15 cellular contexts compared by ENCODE assay signal in the genomic region with DNA sequence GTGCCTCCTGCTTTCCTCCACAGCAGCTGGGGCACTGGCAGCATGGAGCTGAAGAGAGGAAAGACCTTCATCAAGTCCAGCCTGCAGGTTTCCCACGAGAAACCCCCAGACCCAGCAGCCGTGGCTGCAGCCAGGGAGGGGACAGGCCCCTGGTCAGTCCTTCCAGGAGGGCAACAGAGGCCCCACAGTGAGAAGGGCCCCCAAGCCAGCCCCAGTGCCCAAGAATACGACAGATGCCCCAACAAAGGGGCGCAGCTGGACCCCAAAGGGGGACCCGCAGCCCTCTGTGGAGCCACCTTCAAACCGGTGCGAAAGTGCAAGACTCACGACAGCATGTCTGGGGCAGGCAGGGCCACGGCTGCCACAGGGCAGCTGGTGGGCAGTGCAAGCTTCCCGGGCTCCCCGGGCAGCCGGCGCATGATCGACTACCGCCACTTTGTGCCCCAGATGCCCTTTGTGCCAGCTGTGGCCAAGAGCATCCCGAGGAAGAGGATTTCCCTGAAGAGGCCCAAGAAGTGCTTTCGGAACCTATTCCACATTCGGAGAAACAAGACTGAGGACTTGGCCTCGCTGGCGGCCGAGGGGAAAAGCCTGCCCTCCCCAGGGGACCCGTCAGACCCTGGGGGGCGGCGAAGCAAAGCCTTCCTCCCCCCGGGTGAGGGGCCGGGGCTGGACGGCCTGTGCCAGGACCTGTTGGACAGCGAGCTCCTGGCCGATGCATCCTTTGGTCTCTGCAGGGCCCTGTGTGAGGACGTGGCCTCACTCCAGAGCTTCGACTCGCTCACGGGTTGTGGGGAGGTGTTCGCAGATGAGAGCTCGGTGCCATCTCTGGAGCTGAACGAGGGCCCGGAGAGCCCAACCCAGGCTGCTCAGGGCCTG. TPM values are rescaled to one million over a fixed set of nuclear protein-coding genes. Genes with fewer than 3 reads are reported as not detected.
DNase-seq lines count a peak whose midpoint lies in the region; ATAC-seq, FAIRE-seq and TF ChIP-seq lines count a peak whose summit lies in the region.
"Had no signal": no experiment of that assay in that cellular context is flagged by ENCODE, and none has a peak within 500 bp of the region (broad histone marks: within the 10 kb centered on the region; RNA-seq: fewer than 3 reads in every experiment).

No MANE protein-coding gene starts in this region.

- CTCF ChIA-PET in HepG2 (lab: Yijun Ruan, JAX; ENCODE audit: low intra/inter-chr PET ratio, low total read pairs) = no interaction called here

- DNase-seq in HepG2 (ENCODE audit: low spot score) (no peak), right lobe of liver (no peak), esophagus muscularis mucosa (ENCODE audit: extremely low spot score) (peak; percentile 84), osteoblast (ENCODE audit: insufficient read length, low spot score, missing footprints) (peak; percentile 55), NCI-H187 treated with DMSO at 0.1 percent for 48 hours (lab: John Stamatoyannopoulos, UW) (no peak)
- DNase-seq in activated CD8-positive, alpha-beta memory T cell treated with anti-CD3 and anti-CD28 coated beads, Interleukin-2, amount 50 U/mL, for 48 hours = no peak
- DNase-seq: ACHN; CD4-positive, CD25-positive, alpha-beta regulatory T cell; DMS53 had no signal

- H3K27ac ChIP-seq in HepG2 (ENCODE audit: extremely low read length, insufficient read depth, low read length) (no peak overlapping the region), right lobe of liver (no peak overlapping the region), esophagus muscularis mucosa (replicated peaks in 1 of 4) (no peak overlapping the region), osteoblast (ENCODE audit: low read depth, low read length) (no peak overlapping the region)
- H3K27ac ChIP-seq: BLaER1 treated with 17β-estradiol and CSF1 and Interleukin-3, amounts not matched to agents 10 nM and 100 nM had no signal

- FAIRE-seq in HepG2 (lab: Jason Lieb, UNC) = no peak

- H3K9ac ChIP-seq in HepG2 (ENCODE audit: insufficient read depth, low read depth, low read length) = no peak overlapping the region
- H3K9ac ChIP-seq: BLaER1 treated with 17β-estradiol and CSF1 and Interleukin-3, amounts not matched to agents 10 nM and 100 nM had no signal

- TF ChIP-seq POLR2A in HepG2 (IDR thresholded peaks at IDR 0.05; ENCODE audit: insufficient read depth in 1 of 2, low read depth in 2 of 2, low read length in 2 of 2) (no peak), right lobe of liver (IDR thresholded peaks at IDR 0.05) (no peak), esophagus muscularis mucosa (IDR thresholded peaks at IDR 0.05; ENCODE audit: low read depth) (no peak)

- TF ChIP-seq CTCF in HepG2 (CRISPR knock-in tag; IDR thresholded peaks at IDR 0.05) (no peak), right lobe of liver (IDR thresholded peaks at IDR 0.05) (no peak), esophagus muscularis mucosa (IDR thresholded peaks at IDR 0.05) (no peak), osteoblast (IDR thresholded peaks at IDR 0.05; ENCODE audit: extremely low read depth, low read depth, low read length) (no peak)

- H3K79me2 ChIP-seq in HepG2 (ENCODE audit: insufficient read depth, low read length) (no peaks in the 10 kb centered on the region), osteoblast (ENCODE audit: insufficient read depth, low read length) (no peaks in the 10 kb centered on the region)

- POLR2A ChIA-PET in HepG2 (lab: Yijun Ruan, JAX) = no interaction called here

- in situ Hi-C loops in HepG2 (cut with HindIII; ENCODE audit: extremely low pct_ligation_motif_present, low pct_unique_long_range_greater_than_20kb) = no loop called here

- H3K27me3 ChIP-seq in HepG2 (ENCODE audit: control insufficient read depth in 1 of 2, insufficient read depth in 2 of 2, low read length in 2 of 2) = peaks cover 6 to 40% of the 10 kb centered on the region in 2 experiments; a peak in 4 of 5 replicates
- no peaks in the 10 kb centered on the region for H3K27me3 ChIP-seq in right lobe of liver
- H3K27me3 ChIP-seq in esophagus muscularis mucosa = peaks cover 0 to 61% (median 6%) of the 10 kb centered on the region in 4 donors
- no peaks in the 10 kb centered on the region for H3K27me3 ChIP-seq in osteoblast (ENCODE audit: insufficient read depth, low read length)

- no peak overlapping the region for H3K4me3 ChIP-seq in HepG2 (replicated peaks in 1 of 3; ENCODE audit: insufficient read depth in 1 of 3, low read depth in 2 of 3, low read length in 3 of 3)
- H3K4me3 ChIP-seq in right lobe of liver = no peak overlapping the region
- no peak overlapping the region for H3K4me3 ChIP-seq in esophagus muscularis mucosa
- H3K4me3 ChIP-seq in osteoblast (ENCODE audit: insufficient read depth, low read length) = no peak overlapping the region
- H3K4me3 ChIP-seq: BLaER1 treated with 17β-estradiol and CSF1 and Interleukin-3, amounts not matched to agents 10 nM and 100 nM had no signal

- H3K36me3 ChIP-seq in HepG2 (replicated peaks in 1 of 2; ENCODE audit: control insufficient read depth in 1 of 2, insufficient read depth in 2 of 2, low read length in 2 of 2) = no peaks in the 10 kb centered on the region
- H3K36me3 ChIP-seq in right lobe of liver = no peaks in the 10 kb centered on the region
- H3K36me3 ChIP-seq in esophagus muscularis mucosa = no peaks in the 10 kb centered on the region
- H3K36me3 ChIP-seq in osteoblast (ENCODE audit: insufficient read depth, low read length) = no peaks in the 10 kb centered on the region
- H3K36me3 ChIP-seq: BLaER1 treated with 17β-estradiol and CSF1 and Interleukin-3, amounts not matched to agents 10 nM and 100 nM had no signal

- 22% methylated on average over 13 of the region's 37 CpGs for WGBS in HepG2 (ENCODE audit: low lambda C conversion rate)
- no CpG with 5 or more reads among the region's 37 CpGs for WGBS in right lobe of liver (ENCODE audit: insufficient coverage, low coverage, low lambda C conversion rate, missing lambda C conversion rate)
- 86% methylated on average over 22 of the region's 37 CpGs for WGBS in esophagus muscularis mucosa

- H4K20me1 ChIP-seq in HepG2 (ENCODE audit: insufficient read depth, low read length) (no peaks in the 10 kb centered on the region; the same call in 1 of the 2 replicates), osteoblast (ENCODE audit: insufficient read depth, low read length) (no peaks in the 10 kb centered on the region)

- TF ChIP-seq EP300 in HepG2 (IDR thresholded peaks at IDR 0.05; ENCODE audit: low read depth in 2 of 2, low read length in 2 of 2) (no peak), HepG2 (CRISPR knock-in tag; IDR thresholded peaks at IDR 0.05; ENCODE audit: borderline replicate concordance) (no peak), esophagus muscularis mucosa (IDR thresholded peaks at IDR 0.05) (no peak)

- BruUV-seq in HepG2 (replicated peaks; lab: Mats Ljungman, UMichigan) = no TSS peak

- H2AFZ ChIP-seq in HepG2 (ENCODE audit: low read length) (no peak overlapping the region), osteoblast (ENCODE audit: low read length) (no peak overlapping the region)

- H3K4me1 ChIP-seq in HepG2 (ENCODE audit: insufficient read depth, low read length) = no peaks in the 10 kb centered on the region
- no peaks in the 10 kb centered on the region for H3K4me1 ChIP-seq in right lobe of liver
- H3K4me1 ChIP-seq in esophagus muscularis mucosa = no peaks in the 10 kb centered on the region
- no peaks in the 10 kb centered on the region for H3K4me1 ChIP-seq in osteoblast (ENCODE audit: insufficient read depth, low read length)
- H3K4me1 ChIP-seq: BLaER1 treated with 17β-estradiol and CSF1 and Interleukin-3, amounts not matched to agents 10 nM and 100 nM had no signal

- intact Hi-C loops in HepG2 (cut with micrococcal nuclease; ENCODE audit: unreplicated experiment) = no loop called here
- intact Hi-C loops in right lobe of liver (cut with DNase I) = no loop called here
- intact Hi-C loops in esophagus muscularis mucosa (cut with DNase I) = no loop called here

- no peaks in the 10 kb centered on the region for H3K9me3 ChIP-seq in HepG2 (ENCODE audit: low read length)
- no peaks in the 10 kb centered on the region for H3K9me3 ChIP-seq in right lobe of liver
- no peaks in the 10 kb centered on the region for H3K9me3 ChIP-seq in esophagus muscularis mucosa
- no peaks in the 10 kb centered on the region for H3K9me3 ChIP-seq in osteoblast (ENCODE audit: low read depth, low read length)
- H3K9me3 ChIP-seq: BLaER1 treated with 17β-estradiol and CSF1 and Interleukin-3, amounts not matched to agents 10 nM and 100 nM had no signal

- H3K4me2 ChIP-seq in HepG2 (ENCODE audit: low read depth, low read length) = no peak overlapping the region
- no peak overlapping the region for H3K4me2 ChIP-seq in osteoblast (ENCODE audit: insufficient read depth, low read length)
- H3K4me2 ChIP-seq: BLaER1 treated with 17β-estradiol and CSF1 and Interleukin-3, amounts not matched to agents 10 nM and 100 nM had no signal

- ATAC-seq in HepG2 (peak; percentile 11; the same call in 1 of the 3 replicates), right lobe of liver (no peak), GM18511 (IDR thresholded peaks at IDR 0.05; ENCODE audit: unreplicated experiment) (no peak)

- TF ChIP-seq RAD21 in HepG2 (CRISPR knock-in tag; IDR thresholded peaks at IDR 0.05) = no peak

RNA-seq across cellular contexts. Expression of gene AMER3, which starts 6.9 kb away (rescaled TPM):
- total RNA-seq in HepG2 (2016; rRNA removed; fragmentation: Illumina TruSeq; extraction: Trizol) = not detected in 2 replicates
- total RNA-seq in HepG2 (2016; cell fraction: cytosol; rRNA removed; fragmentation: Illumina TruSeq; extraction: Trizol; ENCODE audit: low read depth) = not detected in 2 replicates
- total RNA-seq in HepG2 (2016; cell fraction: insoluble cytoplasmic fraction; rRNA removed; fragmentation: Illumina TruSeq; extraction: Trizol) = not detected in 2 replicates
- not detected in 2 replicates for total RNA-seq in HepG2 (2016; cell fraction: membrane; rRNA removed; fragmentation: Illumina TruSeq; extraction: Trizol)
- not detected in 2 replicates for total RNA-seq in HepG2 (2016; cell fraction: nucleus; rRNA removed; fragmentation: Illumina TruSeq; extraction: Trizol)
- not detected in 2 replicates for polyA plus RNA-seq in HepG2 (2011; rRNA removed)
- not detected in 2 replicates for polyA plus RNA-seq in HepG2 (2011; cell fraction: cytosol; rRNA removed)
- not detected in 2 replicates for polyA plus RNA-seq in HepG2 (2011; cell fraction: nucleus; rRNA removed)
- polyA plus RNA-seq in HepG2 (2012) = not detected in 2 replicates
- polyA plus RNA-seq in HepG2 (2016; cell fraction: cytosol; fragmentation: Illumina TruSeq; extraction: Trizol; ENCODE audit: low read depth) = not detected in 2 replicates
- polyA plus RNA-seq in HepG2 (2016; cell fraction: insoluble cytoplasmic fraction; fragmentation: Illumina TruSeq; extraction: Trizol; ENCODE audit: low read depth) = not detected in 2 replicates
- polyA plus RNA-seq in HepG2 (2016; cell fraction: membrane; fragmentation: Illumina TruSeq; extraction: Trizol; ENCODE audit: low read depth) = not detected in 2 replicates
- not detected in 2 replicates for polyA plus RNA-seq in HepG2 (2016; cell fraction: nucleus; fragmentation: Illumina TruSeq; extraction: Trizol; ENCODE audit: insufficient read depth, low read depth)
- polyA minus RNA-seq in HepG2 (2011; rRNA and poly(A)+ RNA removed; ENCODE audit: low replicate concordance) = not detected in 2 replicates
- not detected in 2 replicates for polyA minus RNA-seq in HepG2 (2011; cell fraction: cytosol; rRNA and poly(A)+ RNA removed)
- polyA minus RNA-seq in HepG2 (2011; cell fraction: nucleus; rRNA and poly(A)+ RNA removed) = not detected in 2 replicates
- not detected for total RNA-seq in right lobe of liver
- under 1 TPM in 1 of 4 donors, not detected in 3; 0.06 TPM for total RNA-seq in esophagus muscularis mucosa
- not detected in 2 replicates for total RNA-seq in osteoblast
- total RNA-seq: A172; CD4-positive, CD25-positive, alpha-beta regulatory T cell; HT-29 had no signal
- polyA plus RNA-seq: CD4-positive, CD25-positive, alpha-beta regulatory T cell; IgD-negative memory B cell had no signal

RNA-seq across cellular contexts. Expression of gene GPR148, which starts 33.4 kb away (rescaled TPM):
- total RNA-seq in HepG2 (2016; rRNA removed; fragmentation: Illumina TruSeq; extraction: Trizol) (not detected in 2 replicates), right lobe of liver (not detected), esophagus muscularis mucosa (not detected), osteoblast (not detected in 2 replicates)
- total RNA-seq in HepG2 (2016; cell fraction: cytosol; rRNA removed; fragmentation: Illumina TruSeq; extraction: Trizol; ENCODE audit: low read depth) = not detected in 2 replicates
- total RNA-seq in HepG2 (2016; cell fraction: insoluble cytoplasmic fraction; rRNA removed; fragmentation: Illumina TruSeq; extraction: Trizol) = not detected in 2 replicates
- total RNA-seq in HepG2 (2016; cell fraction: membrane; rRNA removed; fragmentation: Illumina TruSeq; extraction: Trizol) = not detected in 2 replicates
- not detected in 2 replicates for total RNA-seq in HepG2 (2016; cell fraction: nucleus; rRNA removed; fragmentation: Illumina TruSeq; extraction: Trizol)
- polyA plus RNA-seq in HepG2 (2011; rRNA removed) = not detected in 2 replicates
- polyA plus RNA-seq in HepG2 (2011; cell fraction: cytosol; rRNA removed) = not detected in 2 replicates
- polyA plus RNA-seq in HepG2 (2011; cell fraction: nucleus; rRNA removed) = not detected in 2 replicates
- polyA plus RNA-seq in HepG2 (2012) = not detected in 2 replicates
- polyA plus RNA-seq in HepG2 (2016; cell fraction: cytosol; fragmentation: Illumina TruSeq; extraction: Trizol; ENCODE audit: low read depth) = not detected in 2 replicates
- not detected in 2 replicates for polyA plus RNA-seq in HepG2 (2016; cell fraction: insoluble cytoplasmic fraction; fragmentation: Illumina TruSeq; extraction: Trizol; ENCODE audit: low read depth)
- polyA plus RNA-seq in HepG2 (2016; cell fraction: membrane; fragmentation: Illumina TruSeq; extraction: Trizol; ENCODE audit: low read depth) = not detected in 2 replicates
- polyA plus RNA-seq in HepG2 (2016; cell fraction: nucleus; fragmentation: Illumina TruSeq; extraction: Trizol; ENCODE audit: insufficient read depth, low read depth) = not detected in 2 replicates
- not detected in 2 replicates for polyA minus RNA-seq in HepG2 (2011; rRNA and poly(A)+ RNA removed; ENCODE audit: low replicate concordance)
- not detected in 2 replicates for polyA minus RNA-seq in HepG2 (2011; cell fraction: cytosol; rRNA and poly(A)+ RNA removed)
- polyA minus RNA-seq in HepG2 (2011; cell fraction: nucleus; rRNA and poly(A)+ RNA removed) = not detected in 2 replicates
- total RNA-seq: A172; CD4-positive, CD25-positive, alpha-beta regulatory T cell; H9; HT-29 had no signal
- polyA plus RNA-seq: CD4-positive, CD25-positive, alpha-beta regulatory T cell; IgD-negative memory B cell had no signal

Comparison
In these comparisons a context has a peak if more than half of its experiments do, and no peak if none do; other contexts are left out.
1. DNase-seq: peak in esophagus muscularis mucosa (single experiment) and osteoblast (single experiment); none in HepG2 (single experiment), right lobe of liver (0 of 3), NCI-H187 treated with DMSO at 0.1 percent for 48 hours (single experiment) and activated CD8-positive, alpha-beta memory T cell treated with anti-CD3 and anti-CD28 coated beads, Interleukin-2, amount 50 U/mL, for 48 hours (single experiment).